20 cellular contexts compared by ENCODE assay signal in the genomic region with DNA sequence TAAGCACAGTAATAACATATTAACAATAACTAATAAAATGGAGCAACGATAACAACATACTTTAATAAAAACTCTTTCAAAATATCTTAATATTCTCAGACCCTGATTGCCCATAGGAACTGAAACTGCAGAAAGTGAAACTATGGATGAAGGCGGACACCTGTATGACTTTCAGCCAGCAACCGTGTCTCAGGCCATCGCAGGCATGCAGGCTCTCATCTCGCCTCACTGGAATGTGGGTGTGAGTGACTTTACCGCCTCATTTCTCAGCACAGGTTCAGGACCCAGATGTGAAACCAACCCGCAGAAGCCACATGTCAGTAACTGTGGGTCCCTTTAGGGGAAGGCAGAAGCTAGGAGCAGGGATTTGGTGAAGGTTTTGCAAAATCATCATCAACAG.
DNase-seq lines count a peak whose midpoint lies in the region; ATAC-seq, FAIRE-seq and TF ChIP-seq lines count a peak whose summit lies in the region.
"Had no signal": no experiment of that assay in that cellular context is flagged by ENCODE, and none has a peak within 500 bp of the region (broad histone marks: within the 10 kb centered on the region; RNA-seq: fewer than 3 reads in every experiment).

No MANE protein-coding gene starts in this region.

- no peak for TF ChIP-seq POLR2A in GM12878 (IDR thresholded peaks at IDR 0.05; ENCODE audit: low read depth, low read length)
- no peak for TF ChIP-seq POLR2A in spleen (IDR thresholded peaks at IDR 0.05)

- H3K9me3 ChIP-seq in GM12878 (replicated peaks; ENCODE audit: control insufficient read depth, insufficient read depth, low read length) (no peaks in the 10 kb centered on the region), spleen (no peaks in the 10 kb centered on the region)
- H3K9me3 ChIP-seq: heart left ventricle had no signal

- ATAC-seq in GM21717 (IDR thresholded peaks at IDR 0.05; ENCODE audit: unreplicated experiment) (peak; percentile 72), HG03442 (IDR thresholded peaks at IDR 0.05; ENCODE audit: unreplicated experiment) (peak; percentile 78), GM12878 (peak; percentile 72), GM21723 (IDR thresholded peaks at IDR 0.05; ENCODE audit: unreplicated experiment) (no peak), GM21619 (IDR thresholded peaks at IDR 0.05; ENCODE audit: unreplicated experiment) (no peak)
- ATAC-seq: activated CD8-positive, alpha-beta memory T cell treated with anti-CD3 and anti-CD28 coated beads, Interleukin-2, amount 10 ng/mL, durations not matched to agents 7 days and 5 days; heart left ventricle had no signal

- H3K27ac ChIP-seq in GM12878 (ENCODE audit: control insufficient read depth, insufficient read depth) (no peak overlapping the region), spleen (no peak overlapping the region)
- H3K27ac ChIP-seq: heart left ventricle, neural progenitor cell had no signal

- no TSS peak for BruUV-seq in GM12878 (replicated peaks; lab: Mats Ljungman, UMichigan)

- no peak for DNase-seq in GM12878 (ENCODE audit: low read depth, low spot score)
- peak; percentile 60 for DNase-seq in spleen
- no peak for DNase-seq in effector CD4-positive, alpha-beta T cell
- DNase-seq in stimulated activated CD4-positive, alpha-beta T cell treated with anti-CD3 and anti-CD28 coated beads, Interleukin-1b, Interleukin-23, amount 100 ng/mL, for 48 hours: no peak
- DNase-seq: activated CD4-positive, alpha-beta T cell treated with anti-CD3 and anti-CD28 coated beads for 48 hours; activated CD8-positive, alpha-beta memory T cell treated with anti-CD3 and anti-CD28 coated beads, Interleukin-2, amount 10 ng/mL, durations not matched to agents 7 days and 5 days; activated naive CD8-positive, alpha-beta T cell treated with anti-CD3 and anti-CD28 coated beads, Interleukin-2, amount 10 ng/mL, durations not matched to agents 7 days and 5 days; CD8-positive, alpha-beta memory T cell; DMS79; heart left ventricle; NCI-H1436 treated with DMSO at 0.1 percent for 48 hours; NCI-H2171 treated with DMSO at 0.1 percent for 48 hours; stimulated activated CD8-positive, alpha-beta memory T cell treated with anti-CD3 and anti-CD28 coated beads, Interleukin-4, amount 100 ng/mL, for 48 hours; T-helper 1 cell had no signal

- no peak overlapping the region for H3K9ac ChIP-seq in GM12878 (ENCODE audit: control insufficient read depth, insufficient read depth, low read length)
- H3K9ac ChIP-seq: neural progenitor cell had no signal

- in situ Hi-C loops in GM12878 (cut with MboI): no loop called here

- H3K36me3 ChIP-seq in GM12878 (ENCODE audit: control insufficient read depth in 2 of 2, insufficient read depth in 2 of 2, low read length in 1 of 2) (no peaks in the 10 kb centered on the region), spleen (no peaks in the 10 kb centered on the region)
- H3K36me3 ChIP-seq: heart left ventricle, neural progenitor cell had no signal

- CTCF ChIA-PET in GM12878 (lab: Yijun Ruan, JAX): no interaction called here

- H3K79me2 ChIP-seq in GM12878 (ENCODE audit: control insufficient read depth, insufficient read depth, low read length): no peaks in the 10 kb centered on the region

- FAIRE-seq in GM12878 (lab: Jason Lieb, UNC): no peak

- H3K4me3 ChIP-seq in GM12878: no peak overlapping the region
- no peak overlapping the region for H3K4me3 ChIP-seq in spleen
- H3K4me3 ChIP-seq: heart left ventricle, neural progenitor cell, smooth muscle cell had no signal

- H2AFZ ChIP-seq in GM12878 (ENCODE audit: control insufficient read depth, low read depth, low read length): no peak overlapping the region
- H2AFZ ChIP-seq: neural progenitor cell had no signal

- H3K4me1 ChIP-seq in GM12878 (ENCODE audit: control insufficient read depth, insufficient read depth, low read length) (no peaks in the 10 kb centered on the region), spleen (no peaks in the 10 kb centered on the region)
- H3K4me1 ChIP-seq: heart left ventricle, neural progenitor cell had no signal

- no peak overlapping the region for H3K4me2 ChIP-seq in GM12878 (ENCODE audit: control insufficient read depth, insufficient read depth)
- H3K4me2 ChIP-seq: neural progenitor cell, smooth muscle cell had no signal

- intact Hi-C loops in GM12878 (cut with micrococcal nuclease; ENCODE audit: unreplicated experiment): no loop called here
- intact Hi-C loops in spleen (cut with DNase I; ENCODE audit: low total_unique reads): no loop called here

- H4K20me1 ChIP-seq in GM12878 (ENCODE audit: control insufficient read depth, insufficient read depth): no peaks in the 10 kb centered on the region

- no peak for TF ChIP-seq CTCF in GM12878 (IDR thresholded peaks at IDR 0.05 in 2 of 3, conservative IDR thresholded peaks at IDR 0.05 in 1 of 3; ENCODE audit: control insufficient read depth in 2 of 3, extremely low read depth in 1 of 3, insufficient read depth in 1 of 3, low read depth in 3 of 3, low read length in 3 of 3)
- TF ChIP-seq CTCF in spleen (IDR thresholded peaks at IDR 0.05 in 8 of 11, conservative IDR thresholded peaks at IDR 0.05 in 3 of 11): no peak

- POLR2A ChIA-PET in GM12878 (lab: Charles Lee): no interaction called here

- H3K27me3 ChIP-seq in GM12878 (replicated peaks in 1 of 2; ENCODE audit: control insufficient read depth in 2 of 2, insufficient read depth in 2 of 2, low read length in 1 of 2) (no peaks in the 10 kb centered on the region), spleen (replicated peaks in 1 of 7) (no peaks in the 10 kb centered on the region)
- H3K27me3 ChIP-seq: heart left ventricle, neural progenitor cell had no signal

- RAD21 ChIA-PET in GM12878 (lab: Charles Lee; ENCODE audit: unreplicated experiment): no interaction called here

- SMC1A ChIA-PET in GM12878 (lab: Charles Lee; ENCODE audit: uncharacterized antibody, unreplicated experiment): no interaction called here

- no peak for TF ChIP-seq EP300 in GM12878 (IDR thresholded peaks at IDR 0.05; ENCODE audit: borderline replicate concordance in 1 of 2, control insufficient read depth in 1 of 2, low read depth in 2 of 2, low read length in 2 of 2)

- WGBS in GM12878 (ENCODE audit: insufficient coverage, insufficient replicate concordance, low lambda C conversion rate, missing lambda C conversion rate): 47% methylated on average over 7 of the region's 7 CpGs
- 81 to 94% (median 83%) methylated on average over 7 of the region's 7 CpGs for WGBS in spleen, 5 donors

- no peak for TF ChIP-seq RAD21 in GM12878 (IDR thresholded peaks at IDR 0.05; ENCODE audit: insufficient read depth, low read depth, low read length)

TF ChIP-seq in GM12878, 131 proteins besides CTCF, POLR2A, EP300 and RAD21:
- TF ChIP-seq CREM (IDR thresholded peaks at IDR 0.05; ENCODE audit: low read depth) (no peak), IKZF2 (IDR thresholded peaks at IDR 0.05) (no peak), SPI1 (IDR thresholded peaks at IDR 0.05; ENCODE audit: borderline replicate concordance, insufficient read depth, low read depth, low read length) (0 out of 2 replicates have a peak, but pooled peaks have one; percentile 7)

Comparison
In these comparisons a context has a peak if more than half of its experiments do, and no peak if none do; other contexts are left out.
1. ATAC-seq: peak in GM21717 (single experiment), HG03442 (single experiment) and GM12878 (single experiment); none in GM21723 (single experiment) and GM21619 (single experiment).